11 cellular contexts compared by ENCODE assay signal in genomic region chr2:42136832-42137821, GRCh38. TPM values are rescaled to one million over a fixed set of nuclear protein-coding genes. Genes with fewer than 3 reads are reported as not detected.
A peak's percentile ranks its signal among the peaks of the same experiment; 100 is the strongest.
DNase-seq lines count a peak whose midpoint lies in the region; ATAC-seq and TF ChIP-seq lines count a peak whose summit lies in the region.
"Had no signal": no experiment of that assay in that cellular context is flagged by ENCODE, and none has a peak within 500 bp of the region (broad histone marks: within the 10 kb centered on the region; RNA-seq: fewer than 3 reads in every experiment).

No MANE protein-coding gene starts in this region.

- intact Hi-C loops in A673 (cut with micrococcal nuclease; ENCODE audit: unreplicated experiment) (no loop called here), activated B cell treated with CpG ODN at 0.5 μM for 24 hours (cut with micrococcal nuclease) (loop anchor here (1.0 kb wide), 1 partner anchor 9 kb away; no protein-coding TSS in a partner anchor), lower lobe of right lung (cut with DNase I) (no loop called here)

- no peak for ATAC-seq in activated B cell treated with CpG ODN at 0.5 μM for 24 hours (ENCODE audit: low read depth)
- no peak for ATAC-seq in lower lobe of right lung
- no peak for ATAC-seq in HG03039 (IDR thresholded peaks at IDR 0.05; ENCODE audit: unreplicated experiment)
- ATAC-seq in GM19397 (IDR thresholded peaks at IDR 0.05; ENCODE audit: unreplicated experiment), result no peak

- H3K27me3 ChIP-seq in A673 (replicated peaks; ENCODE audit: insufficient read depth, low read depth, low read length, poor library complexity) (no peaks in the 10 kb centered on the region), lower lobe of right lung (ENCODE audit: low read depth) (no peaks in the 10 kb centered on the region)

- H3K36me3 ChIP-seq in A673 (ENCODE audit: insufficient read depth, low read length, poor library complexity, severe bottlenecking) (no peaks in the 10 kb centered on the region), lower lobe of right lung (no peaks in the 10 kb centered on the region)

- H3K4me3 ChIP-seq in A673 (ENCODE audit: low read depth, low read length, poor library complexity, severe bottlenecking) (no peak overlapping the region), lower lobe of right lung (no peak overlapping the region)

- TF ChIP-seq CTCF in A673 (conservative IDR thresholded peaks at IDR 0.05; ENCODE audit: low read depth, low read length) (no peak), activated B cell treated with CpG ODN at 0.5 μM for 24 hours (IDR thresholded peaks at IDR 0.05) (no peak), lower lobe of right lung (IDR thresholded peaks at IDR 0.05) (no peak)

- no peaks in the 10 kb centered on the region for H3K36me3 Mint-ChIP-seq in activated B cell treated with CpG ODN at 0.5 μM for 24 hours (ENCODE audit: low read depth)

- CTCF ChIA-PET in A673 (lab: Charles Lee), result interaction anchor here (0.6 to 0.7 kb wide), 2 partner anchors 27 to 282 kb away, joined by 6 to 8 read pairs; no protein-coding TSS in a partner anchor
- CTCF ChIA-PET in activated B cell treated with CpG ODN at 0.5 μM for 24 hours (lab: Charles Lee), result interaction anchor here (1.1 to 2.3 kb wide), 3 partner anchors 32 to 59 kb away, joined by 4 to 9 read pairs (median 7); no protein-coding TSS in a partner anchor

- peaks cover 60% of the 10 kb centered on the region for H3K4me1 Mint-ChIP-seq in activated B cell treated with CpG ODN at 0.5 μM for 24 hours

- no peaks in the 10 kb centered on the region for H3K27me3 Mint-ChIP-seq in activated B cell treated with CpG ODN at 0.5 μM for 24 hours

- no peaks in the 10 kb centered on the region for H3K9me3 ChIP-seq in A673 (ENCODE audit: low read depth, low read length, poor library complexity, severe bottlenecking)
- no peaks in the 10 kb centered on the region for H3K9me3 ChIP-seq in lower lobe of right lung

- H3K27ac ChIP-seq in A673 (ENCODE audit: low read depth, low read length, poor library complexity, severe bottlenecking), result peak overlapping the region; percentile 33
- peak overlapping the region; percentile 2 for H3K27ac ChIP-seq in lower lobe of right lung

- no TSS peak for BruUV-seq in A673 (replicated peaks; lab: Mats Ljungman, UMichigan)

- peak overlapping the region; percentile 50 for H3K27ac Mint-ChIP-seq in activated B cell treated with CpG ODN at 0.5 μM for 24 hours

- no peak overlapping the region for H3K4me3 Mint-ChIP-seq in activated B cell treated with CpG ODN at 0.5 μM for 24 hours

- no peaks in the 10 kb centered on the region for H3K9me3 Mint-ChIP-seq in activated B cell treated with CpG ODN at 0.5 μM for 24 hours

- POLR2A ChIA-PET in A673 (lab: Charles Lee; ENCODE audit: low non-redundant PET), result no interaction called here
- POLR2A ChIA-PET in activated B cell treated with CpG ODN at 0.5 μM for 24 hours (lab: Charles Lee), result interaction anchor here (0.7 to 2.4 kb wide), 5 partner anchors 11 to 1459 kb away, joined by 4 to 31 read pairs (median 7); partner anchors contain the start of gene THADA

- DNase-seq in A673 (ENCODE audit: low spot score), result no peak
- peak; percentile 46 for DNase-seq in EH (ENCODE audit: low read depth)
- no peak for DNase-seq in activated B cell treated with CpG ODN at 0.5 μM for 24 hours
- no peak for DNase-seq in lower lobe of right lung
- no peak for DNase-seq in activated CD4-positive, CD25-positive, alpha-beta regulatory T cell (lab: John Stamatoyannopoulos, UW)
- no peak for DNase-seq in GDM1 (lab: John Stamatoyannopoulos, UW)
- DNase-seq: RPMI8226; stimulated activated CD4-positive, alpha-beta T cell treated with anti-CD3 and anti-CD28 coated beads, Interleukin-4, amount 100 ng/mL, for 24 hours; stimulated activated naive CD4-positive, alpha-beta T cell had no signal

- H3K4me1 ChIP-seq in A673 (ENCODE audit: insufficient read depth, low read length, poor library complexity, severe bottlenecking) (peaks cover 88% of the 10 kb centered on the region), lower lobe of right lung (peaks cover 81% of the 10 kb centered on the region)

RNA-seq across cellular contexts. Expression of gene EML4, which starts 32.0 kb away (rescaled TPM):
- total RNA-seq in A673 (2021) (93.7 and 103 TPM in 2 replicates), activated B cell treated with CpG ODN at 0.5 μM for 24 hours (83.2 and 95.8 TPM in 2 replicates), lower lobe of right lung (109 TPM)
